Comparison of ENCODE assay signal across 5 cellular contexts in the genomic region with DNA sequence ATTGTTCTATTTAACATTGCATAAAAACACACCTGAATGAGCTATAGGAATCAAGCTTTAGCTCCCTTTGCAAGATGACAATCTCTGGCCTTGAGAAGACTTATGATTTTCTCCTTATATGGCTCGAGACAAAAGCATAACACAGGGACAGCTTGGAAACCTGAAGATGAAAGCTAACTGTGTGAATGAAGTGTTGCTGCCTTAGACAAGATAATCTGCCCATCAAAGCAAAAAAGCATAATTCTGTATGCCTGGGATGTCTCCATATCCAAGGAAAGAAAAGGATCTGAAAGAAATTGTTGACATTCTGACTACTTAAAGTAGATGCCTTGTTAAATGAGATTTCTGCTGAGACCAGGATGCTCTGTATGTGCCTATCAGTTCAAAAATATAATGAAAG.
"Had no signal": no experiment of that assay in that cellular context is flagged by ENCODE, and none has a peak within 500 bp of the region (broad histone marks: within the 10 kb centered on the region; RNA-seq: fewer than 3 reads in every experiment).

No MANE protein-coding gene starts in this region.

- ATAC-seq: HepG2 had no signal

- DNase-seq: GM23248, H9, HCEC 1CT, KBM-7 had no signal
